8 cellular contexts compared by ENCODE assay signal in the genomic region with DNA sequence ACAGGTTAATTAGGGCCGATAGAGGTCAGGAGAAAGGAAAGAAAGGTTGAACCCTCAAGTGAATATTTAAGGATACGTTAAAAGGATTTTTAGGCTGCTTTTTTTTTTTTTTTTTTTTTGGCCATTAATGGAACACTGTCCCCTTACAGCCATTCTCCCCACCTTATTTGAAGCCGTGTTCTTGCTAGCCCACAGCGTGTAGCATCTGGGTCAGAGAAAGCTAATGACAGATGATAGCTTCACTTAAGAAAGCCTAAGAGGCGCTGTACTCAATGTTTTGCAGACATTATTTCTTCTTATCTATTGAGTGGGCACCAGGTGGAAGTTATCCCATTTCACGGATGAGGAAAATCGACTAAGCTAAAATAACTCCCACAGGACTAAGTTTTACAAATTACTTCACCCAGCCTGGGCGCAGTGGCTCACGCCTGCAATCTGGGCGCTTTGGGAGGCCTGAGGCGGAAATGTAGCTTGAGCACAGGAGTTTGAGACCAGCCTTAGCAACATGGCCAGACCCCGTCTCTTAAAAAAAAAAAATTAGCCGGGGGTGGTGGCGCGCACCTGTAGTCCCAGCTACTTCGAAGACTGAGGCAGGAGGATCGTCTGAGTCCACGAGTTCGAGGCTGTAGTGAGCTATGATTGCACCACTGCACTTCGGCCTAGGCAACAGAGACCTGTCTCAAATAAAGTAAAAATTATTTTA. TPM values are rescaled to one million over a fixed set of nuclear protein-coding genes. Genes with fewer than 3 reads are reported as not detected.
DNase-seq lines count a peak whose midpoint lies in the region; ATAC-seq, FAIRE-seq and TF ChIP-seq lines count a peak whose summit lies in the region.

No MANE protein-coding gene starts in this region.

- H4K20me1 ChIP-seq in SU-DHL-6 (ENCODE audit: low read depth, low read length), result no peaks in the 10 kb centered on the region

- peak overlapping the region; percentile 92 for H3K4me2 ChIP-seq in SU-DHL-6 (ENCODE audit: low read depth, low read length, poor library complexity, severe bottlenecking)

- H3K27me3 ChIP-seq in SU-DHL-6 (ENCODE audit: low read length), result no peaks in the 10 kb centered on the region
- H3K27me3 ChIP-seq in small intestine (ENCODE audit: control insufficient read depth in 2 of 2, insufficient read depth in 2 of 2, low read length in 2 of 2), result no peaks in the 10 kb centered on the region

- H3K9ac ChIP-seq in SU-DHL-6 (ENCODE audit: low read length), result peak overlapping the region; percentile 93

- H3K4me3 ChIP-seq in SU-DHL-6 (ENCODE audit: insufficient read depth, low read length, poor library complexity, severe bottlenecking) (peak overlapping the region; percentile 74), fibroblast of pulmonary artery (replicated peaks; ENCODE audit: low read depth, low read length) (peak overlapping the region; percentile 88), small intestine (ENCODE audit: low read depth in 1 of 2, low read length in 2 of 2) (peak overlapping the region in 1 of 2 donors; percentile 89)

- H3K27ac ChIP-seq in SU-DHL-6 (ENCODE audit: low read depth, low read length) (peak overlapping the region; percentile 87), small intestine (ENCODE audit: low read depth in 1 of 2, low read length in 1 of 2) (peak overlapping the region; percentile 82 to 99)

- no peaks in the 10 kb centered on the region for H3K9me2 ChIP-seq in SU-DHL-6 (replicated peaks; ENCODE audit: insufficient read depth, low read length)

- FAIRE-seq in small intestine (lab: Jason Lieb, UNC), result no peak

- 74 to 77% (median 75%) methylated on average over 20 of the region's 20 CpGs for WGBS in small intestine, 3 donors

- TF ChIP-seq CTCF in SU-DHL-6 (IDR thresholded peaks at IDR 0.05; ENCODE audit: insufficient read depth, low read length, poor library complexity, severe bottlenecking) (no peak), fibroblast of pulmonary artery (IDR thresholded peaks at IDR 0.05; ENCODE audit: low read length, missing control alignments) (no peak)

- H3K36me3 ChIP-seq in SU-DHL-6 (ENCODE audit: low read length), result peaks cover 8% of the 10 kb centered on the region; the same call in 1 of the 2 replicates
- no peaks in the 10 kb centered on the region for H3K36me3 ChIP-seq in small intestine (ENCODE audit: control insufficient read depth in 2 of 2, insufficient read depth in 2 of 2, low read length in 2 of 2)

- H3K9me3 ChIP-seq in SU-DHL-6 (ENCODE audit: insufficient read depth, low read length) (no peaks in the 10 kb centered on the region), small intestine (ENCODE audit: control insufficient read depth, low read depth) (no peaks in the 10 kb centered on the region)

- peak overlapping the region; percentile 97 for H2AFZ ChIP-seq in SU-DHL-6 (ENCODE audit: low read depth, low read length, severe bottlenecking)

- H3K4me1 ChIP-seq in small intestine (ENCODE audit: control insufficient read depth in 2 of 2, insufficient read depth in 1 of 2, low read depth in 1 of 2, low read length in 1 of 2), result peaks cover 0 to 2% of the 10 kb centered on the region in 2 donors

- peaks cover 42% of the 10 kb centered on the region for H3F3A ChIP-seq in SU-DHL-6 (ENCODE audit: insufficient read depth)

- DNase-seq in NCI-H1092 treated with DMSO at 0.1 percent for 48 hours (lab: John Stamatoyannopoulos, UW) (peak; percentile 4), NCI-H1092 (lab: John Stamatoyannopoulos, UW) (no peak), fibroblast of pulmonary artery (ENCODE audit: low read depth) (no peak), small intestine (no peak), SW480 (ENCODE audit: low spot score) (no peak)

- H3K79me2 ChIP-seq in SU-DHL-6 (ENCODE audit: insufficient read depth, low read length), result peaks cover 30% of the 10 kb centered on the region

- ATAC-seq in HG03045 (IDR thresholded peaks at IDR 0.05; ENCODE audit: unreplicated experiment) (no peak), HG02970 (IDR thresholded peaks at IDR 0.05; ENCODE audit: low FRiP score, unreplicated experiment) (no peak)

RNA-seq across cellular contexts. Expression of a gene that starts 1.0 kb away (rescaled TPM):
- 1 to 10 TPM in 2 of 3 donors, under 1 TPM in 1; 0.67 to 5.0 (median 2.7) TPM for polyA plus RNA-seq in small intestine

RNA-seq across cellular contexts. Expression of a gene that starts 52.0 kb away (rescaled TPM):
- 1 to 10 TPM; 4.7 to 7.0 (median 5.1) TPM for polyA plus RNA-seq in small intestine
